24 cellular contexts compared by ENCODE assay signal in genomic region chr19:45217193-45217956, GRCh38. TPM values are rescaled to one million over a fixed set of nuclear protein-coding genes. Genes with fewer than 3 reads are reported as not detected.
DNase-seq lines count a peak whose midpoint lies in the region; ATAC-seq and TF ChIP-seq lines count a peak whose summit lies in the region.
"Had no signal": no experiment of that assay in that cellular context is flagged by ENCODE, and none has a peak within 500 bp of the region (broad histone marks: within the 10 kb centered on the region; RNA-seq: fewer than 3 reads in every experiment).

No MANE protein-coding gene starts in this region.

- no peaks in the 10 kb centered on the region for H3K9me3 ChIP-seq in iPS-20b (ENCODE audit: insufficient read depth, low read depth, low read length)
- H3K9me3 ChIP-seq: spleen had no signal

- H3K36me3 ChIP-seq in iPS-20b (ENCODE audit: insufficient read depth, low read depth, low read length), result no peaks in the 10 kb centered on the region
- H3K36me3 ChIP-seq: spleen had no signal

- no peak overlapping the region for H3K27ac ChIP-seq in iPS-20b (ENCODE audit: low read length)
- H3K27ac ChIP-seq: 22Rv1 had no signal

- CTCF ChIA-PET in WTC11 (lab: Charles Lee), result interaction anchor here (0.7 to 1.4 kb wide), 7 partner anchors 12 to 268 kb away, joined by 3 to 5 read pairs (median 3); partner anchors contain the start of gene BLOC1S3

- peaks cover 6% of the 10 kb centered on the region; the same call in 1 of the 2 replicates for H3K4me1 ChIP-seq in iPS-20b (ENCODE audit: insufficient read depth, low read length)

- H3K9me3 Mint-ChIP-seq in WTC11, result no peaks in the 10 kb centered on the region
- H3K9me3 Mint-ChIP-seq: activated B cell treated with CpG ODN at 0.5 μM for 24 hours; activated naive CD8-positive, alpha-beta T cell treated with anti-CD3 and anti-CD28 coated beads, Interleukin-2, amount 50 U/mL, for 24 hours; IgD-negative memory B cell; immature natural killer cell; stimulated activated naive B cell treated with anti-CD40 and anti-IgM and Interleukin-4, amounts not matched to agents 10 μg/mL and 1 μg/mL and 100 μg/mL, for 72 hours; T-helper 1 cell treated with Interleukin-12 subunit alpha and Interleukin-12 subunit beta and Interleukin-4 antibody, amounts not matched to agents 30 μg/mL and 1 μg/mL, for 36 hours had no signal

- peak; percentile 32 for DNase-seq in DMS 273 (lab: John Stamatoyannopoulos, UW; ENCODE audit: unreplicated experiment)
- DNase-seq in DMS 273 treated with DMSO at 0.1 percent for 48 hours (lab: John Stamatoyannopoulos, UW), result no peak
- DNase-seq in WTC11 (ENCODE audit: low spot score), result peak; percentile 32
- DNase-seq in retina, result peak; percentile 63
- DNase-seq in effector CD4-positive, alpha-beta T cell, result no peak
- DNase-seq in NCI-H446 treated with DMSO at 0.1 percent for 48 hours (lab: John Stamatoyannopoulos, UW), result no peak
- DNase-seq in SKM-1 (lab: John Stamatoyannopoulos, UW; ENCODE audit: unreplicated experiment), result no peak
- DNase-seq: activated B cell treated with CpG ODN at 0.5 μM for 24 hours; activated CD8-positive, alpha-beta memory T cell treated with anti-CD3 and anti-CD28 coated beads for 24 hours; activated naive CD8-positive, alpha-beta T cell treated with anti-CD3 and anti-CD28 coated beads, Interleukin-2, amount 50 U/mL, for 24 hours; central memory CD4-positive, alpha-beta T cell; DMS53; immature natural killer cell; midbrain; MV-4-11; NCI-H2029; NK-92 treated with Interleukin-12 subunit alpha and Interleukin-12 subunit beta, amount 100 ng/mL, for 24 hours; spleen; stimulated activated naive B cell treated with anti-CD40 and anti-IgM and Interleukin-4, amounts not matched to agents 10 μg/mL and 1 μg/mL and 100 μg/mL, for 72 hours had no signal

- H3K4me3 ChIP-seq in iPS-20b (ENCODE audit: low read length), result peak overlapping the region; percentile 66
- H3K4me3 ChIP-seq: spleen had no signal

- H3K27me3 Mint-ChIP-seq in WTC11 (ENCODE audit: low read depth), result peaks cover 69% of the 10 kb centered on the region

- POLR2A ChIA-PET in WTC11 (lab: Charles Lee), result interaction anchor here (0.8 kb wide), 1 partner anchor 28 kb away, joined by 3 read pairs; the partner anchor contains the start of gene EXOC3L2

- ATAC-seq in WTC11, result no peak
- ATAC-seq: activated naive CD8-positive, alpha-beta T cell treated with anti-CD3 and anti-CD28 coated beads, Interleukin-2, amount 50 U/mL, for 24 hours; stimulated activated naive B cell treated with anti-CD40 and anti-IgM and Interleukin-4, amounts not matched to agents 10 μg/mL and 1 μg/mL and 100 μg/mL, for 72 hours had no signal

- H3K4me1 Mint-ChIP-seq in WTC11, result peaks cover 17% of the 10 kb centered on the region
- H3K4me1 Mint-ChIP-seq: activated B cell treated with CpG ODN at 0.5 μM for 24 hours had no signal

- H3K9ac ChIP-seq in iPS-20b (ENCODE audit: low read depth, low read length), result peak overlapping the region; percentile 15; the same call in 1 of the 2 replicates

- peaks cover 73% of the 10 kb centered on the region for H3K27me3 ChIP-seq in iPS-20b (ENCODE audit: insufficient read depth, low read length)

- H3K4me3 Mint-ChIP-seq in WTC11, result peak overlapping the region; percentile 68
- H3K4me3 Mint-ChIP-seq: activated B cell treated with CpG ODN at 0.5 μM for 24 hours; activated naive CD8-positive, alpha-beta T cell treated with anti-CD3 and anti-CD28 coated beads, Interleukin-2, amount 50 U/mL, for 24 hours; stimulated activated naive B cell treated with anti-CD40 and anti-IgM and Interleukin-4, amounts not matched to agents 10 μg/mL and 1 μg/mL and 100 μg/mL, for 72 hours; T-helper 1 cell treated with Interleukin-12 subunit alpha and Interleukin-12 subunit beta and Interleukin-4 antibody, amounts not matched to agents 30 μg/mL and 1 μg/mL, for 36 hours had no signal

- no peak for TF ChIP-seq CTCF in WTC11 (IDR thresholded peaks at IDR 0.05)

- no peaks in the 10 kb centered on the region for H3K36me3 Mint-ChIP-seq in WTC11
- H3K36me3 Mint-ChIP-seq: IgD-negative memory B cell; immature natural killer cell; stimulated activated naive B cell treated with anti-CD40 and anti-IgM and Interleukin-4, amounts not matched to agents 10 μg/mL and 1 μg/mL and 100 μg/mL, for 72 hours had no signal

- no peak overlapping the region for H3K27ac Mint-ChIP-seq in WTC11
- H3K27ac Mint-ChIP-seq: activated B cell treated with CpG ODN at 0.5 μM for 24 hours; activated naive CD8-positive, alpha-beta T cell treated with anti-CD3 and anti-CD28 coated beads, Interleukin-2, amount 50 U/mL, for 24 hours; CD14-positive monocyte; immature natural killer cell; stimulated activated naive B cell treated with anti-CD40 and anti-IgM and Interleukin-4, amounts not matched to agents 10 μg/mL and 1 μg/mL and 100 μg/mL, for 72 hours; T-helper 1 cell treated with Interleukin-12 subunit alpha and Interleukin-12 subunit beta and Interleukin-4 antibody, amounts not matched to agents 30 μg/mL and 1 μg/mL, for 36 hours had no signal

TF ChIP-seq in WTC11, 78 proteins besides CTCF, POLR2A, EP300 and RAD21:
- TF ChIP-seq MAX (CRISPR knock-in tag; IDR thresholded peaks at IDR 0.05) (peak; percentile 41; the same call in 1 of the 2 replicates), ZNF219 (CRISPR knock-in tag; IDR thresholded peaks at IDR 0.05; ENCODE audit: borderline replicate concordance) (no peak), CREM (CRISPR knock-in tag; IDR thresholded peaks at IDR 0.05) (no peak), ETV6 (CRISPR knock-in tag; IDR thresholded peaks at IDR 0.05) (no peak), USF2 (CRISPR knock-in tag; IDR thresholded peaks at IDR 0.05) (no peak), SP1 (CRISPR knock-in tag; conservative IDR thresholded peaks at IDR 0.05) (no peak), ZNF121 (CRISPR knock-in tag; IDR thresholded peaks at IDR 0.05) (no peak), E2F4 (CRISPR knock-in tag; IDR thresholded peaks at IDR 0.05; ENCODE audit: borderline replicate concordance, low read depth) (no peak)
TF ChIP-seq in WTC11: peak in this region for 1.

RNA-seq across cellular contexts. Expression of gene EXOC3L2, which starts 27.8 kb away (rescaled TPM):
- 2.7 to 3.5 TPM (median 3.1 TPM) in 3 replicates for total RNA-seq in WTC11 (2021)
- total RNA-seq: activated B cell treated with CpG ODN at 0.5 μM for 24 hours had no signal

RNA-seq across cellular contexts. Expression of gene MARK4, which starts 33.7 kb away (rescaled TPM):
- total RNA-seq in WTC11 (2021), result 58.5 to 60.8 TPM (median 58.6 TPM) in 3 replicates

RNA-seq across cellular contexts. Expression of gene BLOC1S3, which starts 38.8 kb away (rescaled TPM):
- 9.0 to 10.8 TPM (median 10.0 TPM) in 3 replicates for total RNA-seq in WTC11 (2021)

RNA-seq across cellular contexts. Expression of gene TRAPPC6A, which starts 39.3 kb away (rescaled TPM):
- total RNA-seq in WTC11 (2021), result 59.7 to 75.8 TPM (median 67.1 TPM) in 3 replicates

RNA-seq across cellular contexts. Expression of gene NKPD1, which starts 56.6 kb away (rescaled TPM):
- 0.57 to 1.1 TPM (median 0.76 TPM) in 3 replicates for total RNA-seq in WTC11 (2021)

Comparison
In these comparisons a context has a peak if more than half of its experiments do, and no peak if none do; other contexts are left out.
1. DNase-seq: peak in DMS 273 (single experiment), WTC11 (single experiment) and retina (single experiment); none in DMS 273 treated with DMSO at 0.1 percent for 48 hours (single experiment), effector CD4-positive, alpha-beta T cell (single experiment), NCI-H446 treated with DMSO at 0.1 percent for 48 hours (single experiment) and SKM-1 (single experiment).